28 cellular contexts compared by ENCODE assay signal in the genomic region with DNA sequence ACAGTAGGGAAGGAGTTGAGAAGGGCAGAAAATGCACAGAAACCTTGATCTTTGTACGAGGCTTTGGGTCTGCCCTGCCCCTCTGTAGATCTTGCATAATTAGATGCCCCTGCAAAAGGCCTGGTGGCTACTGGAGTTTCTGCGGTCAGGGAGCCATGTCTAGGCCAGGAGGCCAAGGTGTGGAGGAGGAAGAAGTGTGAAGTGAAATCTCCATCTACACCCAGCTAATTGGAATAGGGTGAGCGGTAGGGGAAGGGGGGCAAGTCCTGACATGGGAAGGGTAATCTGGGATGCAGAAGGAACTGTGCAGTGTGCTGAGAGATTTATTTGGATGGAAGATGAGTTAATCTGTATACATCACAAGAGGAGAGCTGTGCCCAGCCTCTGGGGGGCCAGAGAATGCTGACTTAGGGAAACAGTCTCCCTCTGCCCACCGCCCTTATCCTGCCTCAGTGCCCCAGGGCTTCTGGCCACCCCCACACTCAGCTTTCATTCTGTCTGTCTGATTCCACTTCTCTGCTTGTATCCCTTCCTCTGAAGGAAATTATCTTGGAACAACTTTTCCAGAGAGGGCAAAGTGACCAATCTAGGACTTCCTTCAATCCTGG.
"Had no signal": no experiment of that assay in that cellular context is flagged by ENCODE, and none has a peak within 500 bp of the region (broad histone marks: within the 10 kb centered on the region; RNA-seq: fewer than 3 reads in every experiment).

No MANE protein-coding gene starts in this region.

- ATAC-seq: activated CD4-positive, alpha-beta T cell treated with anti-CD3 and anti-CD28 coated beads for 36 hours; activated T-cell treated with anti-CD3 and anti-CD28 coated beads, Interleukin-2, amount 50 U/mL, for 72 hours; PC-3; T-helper 17 cell had no signal

- H3K27ac Mint-ChIP-seq: activated CD4-positive, alpha-beta memory T cell treated with anti-CD3 and anti-CD28 coated beads, Interleukin-2, amount 10 ng/mL, durations not matched to agents 7 days and 5 days; activated CD4-positive, alpha-beta T cell treated with anti-CD3 and anti-CD28 coated beads for 36 hours; activated naive CD4-positive, alpha-beta T cell treated with anti-CD3 and anti-CD28 coated beads, Interleukin-2, amount 50 U/mL, for 24 hours; activated T-cell treated with anti-CD3 and anti-CD28 coated beads, Interleukin-2, amount 50 U/mL, for 72 hours; activated T-helper 2 cell treated with anti-CD3 and anti-CD28 coated beads, Interferon-gamma antibody, Interleukin-2, Interleukin-4, amounts not matched to agents 10 μg/mL and 5 μg/mL and 100 μg/mL, durations not matched to agents 14 hours and 24 hours and 36 hours; T-helper 17 cell had no signal

- H3K4me3 Mint-ChIP-seq: activated CD4-positive, alpha-beta memory T cell treated with anti-CD3 and anti-CD28 coated beads, Interleukin-2, amount 10 ng/mL, durations not matched to agents 7 days and 5 days; activated CD4-positive, alpha-beta T cell treated with anti-CD3 and anti-CD28 coated beads for 36 hours; activated naive CD4-positive, alpha-beta T cell treated with anti-CD3 and anti-CD28 coated beads, Interleukin-2, amount 50 U/mL, for 24 hours; activated T-cell treated with anti-CD3 and anti-CD28 coated beads, Interleukin-2, amount 50 U/mL, for 72 hours; T-helper 17 cell had no signal

- DNase-seq: activated CD4-positive, alpha-beta memory T cell treated with anti-CD3 and anti-CD28 coated beads, Interleukin-2, amount 10 ng/mL, durations not matched to agents 7 days and 5 days; activated CD4-positive, alpha-beta T cell treated with anti-CD3 and anti-CD28 coated beads for 36 hours; activated CD4-positive, alpha-beta T cell treated with anti-CD3 and anti-CD28 coated beads, Interleukin-2, amount 50 U/mL, for 1 hour; activated gamma-delta T cell treated with Interleukin-2 at 50 U/mL for 16 hours; activated T-cell treated with anti-CD3 and anti-CD28 coated beads for 4 hours; activated T-cell treated with anti-CD3 and anti-CD28 coated beads, Interleukin-2, amount 50 U/mL, for 72 hours; aorta; central memory CD4-positive, alpha-beta T cell; Kasumi-1; KBM-7; NCI-H1048; NCI-H146; NCI-H2029; NCI-H2107; NCI-H2171 treated with DMSO at 0.1 percent for 48 hours; NCI-H226; NCI-H526; NCI-H774; PC-3; SHP77 treated with DMSO at 0.1 percent for 48 hours; T-helper 17 cell; T-helper 9 cell had no signal

- H3K36me3 ChIP-seq: breast epithelium had no signal

- H3K9me3 Mint-ChIP-seq: activated CD4-positive, alpha-beta memory T cell treated with anti-CD3 and anti-CD28 coated beads, Interleukin-2, amount 10 ng/mL, durations not matched to agents 7 days and 5 days; activated naive CD4-positive, alpha-beta T cell treated with anti-CD3 and anti-CD28 coated beads, Interleukin-2, amount 50 U/mL, for 24 hours; activated T-cell treated with anti-CD3 and anti-CD28 coated beads, Interleukin-2, amount 50 U/mL, for 72 hours; activated T-helper 2 cell treated with anti-CD3 and anti-CD28 coated beads, Interferon-gamma antibody, Interleukin-2, Interleukin-4, amounts not matched to agents 10 μg/mL and 5 μg/mL and 100 μg/mL, durations not matched to agents 14 hours and 24 hours and 36 hours had no signal

- H3K9me3 ChIP-seq: breast epithelium had no signal

- H3K4me3 ChIP-seq: breast epithelium had no signal

- FAIRE-seq: RCC 7860, TTC549 had no signal

- H3K27ac ChIP-seq: breast epithelium, VCaP had no signal
